ENCODE assay signal across 13 cellular contexts in the genomic region with DNA sequence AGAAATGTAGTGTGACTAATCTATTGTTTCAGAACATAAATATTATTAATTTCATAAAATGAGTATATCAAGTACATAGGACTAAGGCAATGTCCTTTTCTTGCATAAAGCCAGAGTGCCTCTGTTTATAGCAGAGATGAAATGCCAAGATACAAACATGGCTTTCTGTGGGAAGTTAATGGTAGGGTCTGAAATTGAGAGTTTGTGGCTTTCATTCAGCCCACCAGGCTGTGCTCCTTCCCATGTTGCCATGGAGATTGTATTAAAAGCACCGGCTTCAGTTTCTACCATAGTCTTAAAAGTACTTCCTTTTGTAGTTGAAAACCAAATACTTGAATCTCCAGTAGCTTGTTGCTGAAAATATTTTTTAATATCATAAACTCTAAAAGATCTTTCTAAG.
A peak's percentile ranks its signal among the peaks of the same experiment; 100 is the strongest.
DNase-seq lines count a peak whose midpoint lies in the region; ATAC-seq, FAIRE-seq and TF ChIP-seq lines count a peak whose summit lies in the region.
"Had no signal": no experiment of that assay in that cellular context is flagged by ENCODE, and none has a peak within 500 bp of the region (broad histone marks: within the 10 kb centered on the region; RNA-seq: fewer than 3 reads in every experiment).

No MANE protein-coding gene starts in this region.

- no peaks in the 10 kb centered on the region for H3K27me3 ChIP-seq in BLaER1

- peaks cover 27% of the 10 kb centered on the region for H3K36me3 Mint-ChIP-seq in natural killer cell treated with Interleukin-12 subunit alpha and Interleukin-12 subunit beta and Interleukin-15 and Interleukin-18, amount 100 ng/mL, for 72 hours

- peaks cover 8% of the 10 kb centered on the region for H3K4me1 ChIP-seq in BLaER1
- no peaks in the 10 kb centered on the region for H3K4me1 ChIP-seq in mucosa of descending colon (ENCODE audit: low read depth)
- H3K4me1 ChIP-seq: A549 had no signal

- no peak overlapping the region for H3K27ac ChIP-seq in BLaER1
- H3K27ac ChIP-seq: A549 had no signal

- intact Hi-C loops in mucosa of descending colon (cut with DNase I, micrococcal nuclease) = loop anchor here in 1 of 2 donors (10.0 kb wide), 1 partner anchor 60 kb away; no protein-coding TSS in a partner anchor

- ATAC-seq in GM19035 (IDR thresholded peaks at IDR 0.05; ENCODE audit: unreplicated experiment) (peak; percentile 78), HG02610 (IDR thresholded peaks at IDR 0.05; ENCODE audit: unreplicated experiment) (peak; percentile 83), HG03520 (IDR thresholded peaks at IDR 0.05; ENCODE audit: unreplicated experiment) (peak; percentile 88), mucosa of descending colon (no peak)
- no peak for ATAC-seq in natural killer cell treated with Interleukin-12 subunit alpha and Interleukin-12 subunit beta and Interleukin-15 and Interleukin-18, amount 100 ng/mL, for 72 hours
- ATAC-seq: A549 had no signal

- H3K4me3 ChIP-seq in BLaER1 (no peak overlapping the region), mucosa of descending colon (no peak overlapping the region)
- H3K4me3 ChIP-seq: A549 had no signal

- H3K4me3 Mint-ChIP-seq in natural killer cell treated with Interleukin-12 subunit alpha and Interleukin-12 subunit beta and Interleukin-15 and Interleukin-18, amount 100 ng/mL, for 72 hours = no peak overlapping the region

- H3K27ac Mint-ChIP-seq in natural killer cell treated with Interleukin-12 subunit alpha and Interleukin-12 subunit beta and Interleukin-15 and Interleukin-18, amount 100 ng/mL, for 72 hours = no peak overlapping the region

- peak overlapping the region; percentile 34; the same call in 1 of the 2 replicates for H3K4me2 ChIP-seq in BLaER1
- H3K4me2 ChIP-seq: A549 had no signal

- H3K4me1 Mint-ChIP-seq in natural killer cell treated with Interleukin-12 subunit alpha and Interleukin-12 subunit beta and Interleukin-15 and Interleukin-18, amount 100 ng/mL, for 72 hours (ENCODE audit: low read depth in 2 of 2) = peaks cover 21 to 27% of the 10 kb centered on the region in 2 donors

- no peak overlapping the region for H3K9ac ChIP-seq in BLaER1

- H4K20me1 ChIP-seq in BLaER1 = no peaks in the 10 kb centered on the region

- peaks cover 40% of the 10 kb centered on the region for H3K9me3 ChIP-seq in BLaER1
- no peaks in the 10 kb centered on the region for H3K9me3 ChIP-seq in mucosa of descending colon
- H3K9me3 ChIP-seq: A549 had no signal

- no peaks in the 10 kb centered on the region for H3K27me3 Mint-ChIP-seq in natural killer cell treated with Interleukin-12 subunit alpha and Interleukin-12 subunit beta and Interleukin-15 and Interleukin-18, amount 100 ng/mL, for 72 hours

- no peak for DNase-seq in mucosa of descending colon
- DNase-seq in 8988T = no peak
- DNase-seq in natural killer cell treated with Interleukin-12 subunit alpha and Interleukin-12 subunit beta and Interleukin-15 and Interleukin-18, amount 100 ng/mL, for 72 hours (ENCODE audit: low spot score) = no peak
- no peak for DNase-seq in urothelium cell line (ENCODE audit: low spot score)
- DNase-seq: activated effector memory CD4-positive, alpha-beta T cell treated with Interleukin-2 at 50 U/mL for 16 hours; mesenchymal stem cell; NCI-H1417 had no signal

- peaks cover 60% of the 10 kb centered on the region for H3K36me3 ChIP-seq in BLaER1
- no peaks in the 10 kb centered on the region for H3K36me3 ChIP-seq in mucosa of descending colon (ENCODE audit: low read depth)

- peaks cover 8% of the 10 kb centered on the region for H3K9me3 Mint-ChIP-seq in natural killer cell treated with Interleukin-12 subunit alpha and Interleukin-12 subunit beta and Interleukin-15 and Interleukin-18, amount 100 ng/mL, for 72 hours

- no peak for FAIRE-seq in urothelium cell line (lab: Jason Lieb, UNC)
- FAIRE-seq: RCC 7860 had no signal

- TF ChIP-seq CTCF in mucosa of descending colon (IDR thresholded peaks at IDR 0.05) = no peak

Comparison
In these comparisons a context has a peak if more than half of its experiments do, and no peak if none do; other contexts are left out.
1. ATAC-seq: peak in GM19035 (single experiment), HG02610 (single experiment) and HG03520 (single experiment); none in mucosa of descending colon (single experiment) and natural killer cell treated with Interleukin-12 subunit alpha and Interleukin-12 subunit beta and Interleukin-15 and Interleukin-18, amount 100 ng/mL, for 72 hours (0 of 2).